1 cellular context compared by ENCODE assay signal in the genomic region with DNA sequence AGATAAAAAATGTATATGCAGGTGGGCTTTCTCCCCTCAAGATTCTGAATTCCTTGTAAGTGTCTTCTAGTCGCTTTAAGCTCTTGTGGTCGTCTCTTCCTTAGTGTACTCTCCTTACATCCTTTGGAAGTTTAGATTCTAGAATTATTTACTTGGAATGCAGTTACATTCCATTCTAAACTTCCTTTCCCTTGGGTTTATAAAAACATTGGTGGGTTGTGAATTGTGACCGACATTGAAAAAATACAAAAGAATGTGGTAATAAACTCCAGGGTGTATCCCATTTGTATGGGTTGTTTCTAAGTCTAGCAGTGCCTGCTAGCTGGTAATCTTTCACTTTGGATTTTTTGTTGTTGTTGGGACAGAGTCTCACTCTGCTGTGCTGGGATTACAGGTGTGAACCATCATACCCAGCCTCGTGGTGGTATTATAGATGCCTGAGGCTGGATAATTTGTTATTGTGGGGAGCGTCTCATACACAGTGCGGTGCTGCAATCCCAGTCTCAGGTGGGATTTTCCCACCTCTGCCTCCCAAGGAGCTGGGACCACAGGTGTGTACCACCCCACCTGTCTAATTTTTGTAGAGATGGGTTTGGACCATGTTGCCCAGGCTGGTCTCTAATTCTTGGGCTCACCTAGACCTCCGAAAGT.
TF ChIP-seq lines count a peak whose summit lies in the region.

No MANE protein-coding gene starts in this region.

TF ChIP-seq in GM23338, 12 proteins besides CTCF, POLR2A, EP300 and RAD21 (continued from another document):
- TF ChIP-seq ZNF462 (CRISPR knock-in tag; IDR thresholded peaks at IDR 0.05) (no peak), ETS1 (IDR thresholded peaks at IDR 0.05) (no peak), EZH2 (IDR thresholded peaks at IDR 0.05; ENCODE audit: low read depth, unreplicated experiment) (no peak), EZH2phosphoT487 (IDR thresholded peaks at IDR 0.05; ENCODE audit: unreplicated experiment) (no peak), JUNB (IDR thresholded peaks at IDR 0.05; ENCODE audit: unreplicated experiment) (no peak), ZNF331 (CRISPR knock-in tag; IDR thresholded peaks at IDR 0.05; ENCODE audit: low read depth) (no peak), REST (IDR thresholded peaks at IDR 0.05; ENCODE audit: unreplicated experiment) (no peak), STAT1 (IDR thresholded peaks at IDR 0.05; ENCODE audit: unreplicated experiment) (no peak), POLR2AphosphoS5 (IDR thresholded peaks at IDR 0.05; ENCODE audit: low read depth) (no peak), NANOG (IDR thresholded peaks at IDR 0.05; ENCODE audit: borderline replicate concordance) (no peak), CREB1 (CRISPR knock-in tag; IDR thresholded peaks at IDR 0.05; ENCODE audit: low read depth) (no peak)
